Comparison of ENCODE assay signal across 23 cellular contexts in genomic region chr4:76962406-76963135, GRCh38. TPM values are rescaled to one million over a fixed set of nuclear protein-coding genes. Genes with fewer than 3 reads are reported as not detected.
A peak's percentile ranks its signal among the peaks of the same experiment; 100 is the strongest.
DNase-seq lines count a peak whose midpoint lies in the region; ATAC-seq, FAIRE-seq and TF ChIP-seq lines count a peak whose summit lies in the region.
"Had no signal": no experiment of that assay in that cellular context is flagged by ENCODE, and none has a peak within 500 bp of the region (broad histone marks: within the 10 kb centered on the region; RNA-seq: fewer than 3 reads in every experiment).

No MANE protein-coding gene starts in this region.

- H3K79me2 ChIP-seq in hepatocyte: peaks cover 94% of the 10 kb centered on the region

- no peak for TF ChIP-seq RAD21 in IMR-90 (IDR thresholded peaks at IDR 0.05; ENCODE audit: low read length)

- DNase-seq in IMR-90 (no peak), coronary artery (ENCODE audit: low spot score) (no peak), hepatocyte (ENCODE audit: low spot score) (no peak), pancreas (no peak), sciatic nerve (ENCODE audit: low spot score) (no peak), T-helper 1 cell (no peak), NCI-H345 (lab: John Stamatoyannopoulos, UW) (no peak)
- DNase-seq: DMS53, GDM1, NCI-H1105, NCI-H146, NCI-H2029, NCI-H2227 treated with DMSO at 0.1 percent for 48 hours, NCI-H510A treated with DMSO at 0.1 percent for 48 hours, NCI-H748 treated with DMSO at 0.1 percent for 48 hours, SHP77 treated with DMSO at 0.1 percent for 48 hours had no signal

- no peak overlapping the region; the same call in 1 of the 2 replicates for H3K27ac ChIP-seq in IMR-90 (ENCODE audit: insufficient read depth, low read length)
- H3K27ac ChIP-seq in coronary artery: no peak overlapping the region
- H3K27ac ChIP-seq in hepatocyte: peak overlapping the region; percentile 42
- peak overlapping the region in 2 of 4 donors; percentile 49 to 68 for H3K27ac ChIP-seq in pancreas
- H3K27ac ChIP-seq: A549, HL-60, RWPE1 had no signal

- CTCF ChIA-PET in IMR-90 (lab: Yijun Ruan, JAX): interaction anchor here (1.0 kb wide), 1 partner anchor 18 kb away, joined by 4 read pairs; no protein-coding TSS in a partner anchor

- TF ChIP-seq CTCF in IMR-90 (conservative IDR thresholded peaks at IDR 0.05; ENCODE audit: low read depth, low read length) (no peak), coronary artery (IDR thresholded peaks at IDR 0.05) (no peak), hepatocyte (IDR thresholded peaks at IDR 0.05; ENCODE audit: poor library complexity) (no peak), pancreas (IDR thresholded peaks at IDR 0.05) (no peak)

- FAIRE-seq in pancreas (lab: Jason Lieb, UNC): no peak
- FAIRE-seq: A549, D721Med, GM18507, H54 had no signal

- no peak overlapping the region for H2AFZ ChIP-seq in IMR-90 (replicated peaks; ENCODE audit: low read length, poor library complexity)
- no peak overlapping the region for H2AFZ ChIP-seq in hepatocyte

- no peak overlapping the region for H2BK20ac ChIP-seq in IMR-90 (ENCODE audit: low read depth, low read length)

- H2BK120ac ChIP-seq in IMR-90 (ENCODE audit: low read depth, low read length): no peak overlapping the region

- no peak overlapping the region for H3K23ac ChIP-seq in IMR-90 (ENCODE audit: low read depth, low read length)

- ATAC-seq in IMR-90 (ENCODE audit: low read depth): no peak
- ATAC-seq in pancreas: peak; percentile 75 to 92 (median 87)
- ATAC-seq in sciatic nerve: no peak
- no peak for ATAC-seq in HG03432 (IDR thresholded peaks at IDR 0.05; ENCODE audit: unreplicated experiment)
- ATAC-seq: A549 had no signal

- H2AK5ac ChIP-seq in IMR-90 (ENCODE audit: low read depth, low read length): no peak overlapping the region

- POLR2A ChIA-PET in IMR-90 (lab: Charles Lee; ENCODE audit: unreplicated experiment): interaction anchor here (0.7 kb wide), 1 partner anchor 248 kb away, joined by 3 read pairs; no protein-coding TSS in a partner anchor

- intact Hi-C loops in IMR-90 (cut with micrococcal nuclease): no loop called here
- intact Hi-C loops in pancreas (cut with DNase I): no loop called here
- intact Hi-C loops in sciatic nerve (cut with DNase I): no loop called here

- peaks cover 4 to 62% of the 10 kb centered on the region in 2 experiments for H3K79me1 ChIP-seq in IMR-90 (ENCODE audit: low read depth in 1 of 2, low read length in 2 of 2)

- H3K56ac ChIP-seq in IMR-90 (ENCODE audit: extremely low read depth, insufficient read depth, low read length): no peak overlapping the region

- no peak overlapping the region for H2AK9ac ChIP-seq in IMR-90 (replicated peaks; ENCODE audit: low read depth, low read length, poor library complexity)

- no peak overlapping the region for H2BK15ac ChIP-seq in IMR-90 (ENCODE audit: low read depth, low read length)

- no peak overlapping the region for H4K5ac ChIP-seq in IMR-90 (ENCODE audit: low read depth, low read length)

- no TSS peak for BruUV-seq in IMR-90 (replicated peaks; lab: Mats Ljungman, UMichigan)

- no peaks in the 10 kb centered on the region for H3K9me3 ChIP-seq in IMR-90 (ENCODE audit: control insufficient read depth, insufficient read depth, low read length)
- no peaks in the 10 kb centered on the region for H3K9me3 ChIP-seq in hepatocyte (ENCODE audit: low read depth)
- no peaks in the 10 kb centered on the region for H3K9me3 ChIP-seq in pancreas
- H3K9me3 ChIP-seq: A549 had no signal

- H3K9me1 ChIP-seq in IMR-90 (ENCODE audit: insufficient read depth, low read length): peaks cover 13% of the 10 kb centered on the region; the same call in 1 of the 2 replicates

- in situ Hi-C loops in IMR-90 (cut with MboI; ENCODE audit: low sequenced_read_pairs): no loop called here

- H4K91ac ChIP-seq in IMR-90 (ENCODE audit: insufficient read depth, low read depth, low read length): no peak overlapping the region

- H3K27me3 ChIP-seq in IMR-90 (ENCODE audit: control insufficient read depth, insufficient read depth, low read length): no peaks in the 10 kb centered on the region
- no peaks in the 10 kb centered on the region for H3K27me3 ChIP-seq in hepatocyte
- H3K27me3 ChIP-seq in pancreas: no peaks in the 10 kb centered on the region

- dilution Hi-C loops in IMR-90 (cut with HindIII; ENCODE audit: low sequenced_read_pairs, unreplicated experiment): no loop called here

- H4K20me1 ChIP-seq in IMR-90 (ENCODE audit: insufficient read depth, low read length) (peaks cover 89% of the 10 kb centered on the region), hepatocyte (ENCODE audit: insufficient read depth, poor library complexity, severe bottlenecking) (no peaks in the 10 kb centered on the region)

- H3K4me2 ChIP-seq in IMR-90 (ENCODE audit: low read depth, low read length) (peak overlapping the region; percentile 31; the same call in 1 of the 2 replicates), hepatocyte (peak overlapping the region; percentile 17)
- H3K4me2 ChIP-seq: A549 had no signal

- no peak overlapping the region for H3K4ac ChIP-seq in IMR-90 (ENCODE audit: low read depth, low read length)

- H2BK5ac ChIP-seq in IMR-90 (ENCODE audit: low read depth, low read length, poor library complexity, severe bottlenecking): peak overlapping the region; percentile 11

- H3K4me3 ChIP-seq in IMR-90 (ENCODE audit: insufficient read depth, low read depth, low read length) (no peak overlapping the region), coronary artery (peak overlapping the region; percentile 8), hepatocyte (no peak overlapping the region), pancreas (no peak overlapping the region)
- H3K4me3 ChIP-seq: A549 had no signal

- TF ChIP-seq POLR2A in IMR-90 (IDR thresholded peaks at IDR 0.05; ENCODE audit: low read depth, low read length): no peak

- peaks cover 13% of the 10 kb centered on the region for H3K36me3 ChIP-seq in IMR-90 (ENCODE audit: control insufficient read depth, insufficient read depth, low read length)
- H3K36me3 ChIP-seq in hepatocyte (replicated peaks; ENCODE audit: insufficient read depth, low read depth): no peaks in the 10 kb centered on the region
- no peaks in the 10 kb centered on the region for H3K36me3 ChIP-seq in pancreas

- H3K9me2 ChIP-seq in hepatocyte (replicated peaks; ENCODE audit: insufficient read depth): no peaks in the 10 kb centered on the region

- H3K9ac ChIP-seq in IMR-90 (ENCODE audit: low read depth, low read length): no peak overlapping the region

- peaks cover 10% of the 10 kb centered on the region for H3K4me1 ChIP-seq in IMR-90 (ENCODE audit: control insufficient read depth, insufficient read depth, low read length)
- H3K4me1 ChIP-seq in hepatocyte (ENCODE audit: insufficient read depth): peaks cover 25% of the 10 kb centered on the region
- peaks cover 17 to 26% (median 21%) of the 10 kb centered on the region in 3 donors for H3K4me1 ChIP-seq in pancreas

- WGBS in IMR-90 (ENCODE audit: extremely low coverage in 2 of 2, insufficient read length in 1 of 2), 2 experiments: no CpG with 5 or more reads among the region's 5 CpGs
- WGBS in hepatocyte (ENCODE audit: low lambda C conversion rate, missing lambda C conversion rate): 64% methylated on average over 5 of the region's 5 CpGs
- 22% methylated on average over 5 of the region's 5 CpGs for WGBS in pancreas, 2 donors

- H3K18ac ChIP-seq in IMR-90 (ENCODE audit: low read depth, low read length): 0 out of 2 replicates have a peak overlapping the region, but pooled peaks have one; percentile 35

- no peak overlapping the region for H3K14ac ChIP-seq in IMR-90 (replicated peaks; ENCODE audit: low read depth, low read length)

- H4K8ac ChIP-seq in IMR-90 (ENCODE audit: low read depth in 2 of 2, low read length in 2 of 2): no peak overlapping the region

TF ChIP-seq in IMR-90, 13 proteins besides CTCF, POLR2A, EP300 and RAD21:
- no peak for TF ChIP-seq MAFK (IDR thresholded peaks at IDR 0.05; ENCODE audit: low read depth, low read length)
- no peak for TF ChIP-seq NFE2L2 (IDR thresholded peaks at IDR 0.05; ENCODE audit: low read depth, low read length)
- no peak for TF ChIP-seq BHLHE40 (IDR thresholded peaks at IDR 0.05; ENCODE audit: low read depth, low read length)
- TF ChIP-seq FOS (IDR thresholded peaks at IDR 0.05; ENCODE audit: low read depth, low read length): no peak
- TF ChIP-seq ELK1 (IDR thresholded peaks at IDR 0.05; ENCODE audit: borderline replicate concordance, low read depth, low read length): no peak
- TF ChIP-seq MXI1 (IDR thresholded peaks at IDR 0.05; ENCODE audit: borderline replicate concordance, low read depth, low read length): no peak
- no peak for TF ChIP-seq CEBPB (IDR thresholded peaks at IDR 0.05; ENCODE audit: low read depth, low read length)
- TF ChIP-seq RCOR1 (IDR thresholded peaks at IDR 0.05; ENCODE audit: insufficient replicate concordance, low read length): no peak
- no peak for TF ChIP-seq MAZ (IDR thresholded peaks at IDR 0.05; ENCODE audit: borderline replicate concordance, low read depth, low read length)
- no peak for TF ChIP-seq SMC3 (IDR thresholded peaks at IDR 0.05; ENCODE audit: low read depth, low read length)
- no peak for TF ChIP-seq CHD1 (IDR thresholded peaks at IDR 0.05; ENCODE audit: low read depth, low read length)
- no peak for TF ChIP-seq RFX5 (IDR thresholded peaks at IDR 0.05; ENCODE audit: low read depth, low read length)

RNA-seq across cellular contexts. Expression of gene SEPTIN11, which starts 13.0 kb away (rescaled TPM):
- 573 and 632 TPM in 2 replicates for total RNA-seq in IMR-90 (2012; rRNA removed)
- polyA plus RNA-seq in IMR-90 (2012; rRNA removed): 258 and 267 TPM in 2 replicates
- polyA plus RNA-seq in IMR-90 (2012; cell fraction: cytosol; rRNA removed): 75.9 and 85.0 TPM in 2 replicates
- 36.2 and 197 TPM in 2 replicates for polyA plus RNA-seq in IMR-90 (2012; cell fraction: nucleus; rRNA removed; ENCODE audit: low replicate concordance)
- total RNA-seq in hepatocyte: 140 and 146 TPM in 2 replicates
- polyA plus RNA-seq in hepatocyte: 68.3 and 74.7 TPM in 2 replicates
- total RNA-seq in pancreas: 10 to 100 TPM; 18.6 to 48.9 (median 28.9) TPM
- polyA plus RNA-seq in pancreas: 10 to 100 TPM; 11.6 to 13.6 TPM
- total RNA-seq in sciatic nerve: 126 TPM

Comparison
In these comparisons a context has a peak if more than half of its experiments do, and no peak if none do; other contexts are left out.
1. ATAC-seq: peak in pancreas (4 of 4); none in IMR-90 (single experiment), sciatic nerve (single experiment) and HG03432 (single experiment).